9 cellular contexts compared by ENCODE assay signal in genomic region chr10:114239117-114239993, GRCh38. TPM values are rescaled to one million over a fixed set of nuclear protein-coding genes. Genes with fewer than 3 reads are reported as not detected.
DNase-seq lines count a peak whose midpoint lies in the region; TF ChIP-seq lines count a peak whose summit lies in the region.
"Had no signal": no experiment of that assay in that cellular context is flagged by ENCODE, and none has a peak within 500 bp of the region (broad histone marks: within the 10 kb centered on the region; RNA-seq: fewer than 3 reads in every experiment).

VWA2 (plus strand) TSS chr10:114239254; CDS start chr10:114248714, 9,460 bp downstream.

- H3K27me3 ChIP-seq in NT2/D1 (ENCODE audit: insufficient read depth, insufficient read length) (peaks cover 41% of the 10 kb centered on the region), neural cell (ENCODE audit: insufficient read depth, low read depth, low read length) (peaks cover 51% of the 10 kb centered on the region)
- H3K27me3 ChIP-seq in effector memory CD4-positive, alpha-beta T cell (replicated peaks; ENCODE audit: control insufficient read depth, insufficient read depth, low read length, poor library complexity, severe bottlenecking) = peaks cover 4% of the 10 kb centered on the region

- peak; percentile 16 for TF ChIP-seq RAD21 in neural cell (conservative IDR thresholded peaks at IDR 0.05)

- H3K36me3 ChIP-seq in NT2/D1 (ENCODE audit: insufficient read depth, insufficient read length, low read length) = no peaks in the 10 kb centered on the region
- no peaks in the 10 kb centered on the region for H3K36me3 ChIP-seq in effector memory CD4-positive, alpha-beta T cell (ENCODE audit: control insufficient read depth, insufficient read depth, low read length)
- H3K36me3 ChIP-seq in neural cell (ENCODE audit: insufficient read depth, low read length) = no peaks in the 10 kb centered on the region

- H3K4me2 ChIP-seq in neural cell (ENCODE audit: low read length) = peak within 1 kb of the TSS; percentile 46

- H3K9ac ChIP-seq in NT2/D1 (ENCODE audit: insufficient read length, low read depth) = peak within 1 kb of the TSS; percentile 50
- no peak within 1 kb of the TSS for H3K9ac ChIP-seq in neural cell (ENCODE audit: low read length)

- no peaks in the 10 kb centered on the region for H3F3A ChIP-seq in neural cell (ENCODE audit: insufficient read depth, low read length, poor library complexity, severe bottlenecking)

- H4K20me1 ChIP-seq in neural cell (ENCODE audit: insufficient read depth) = no peaks in the 10 kb centered on the region

- H3K4me1 ChIP-seq in NT2/D1 (ENCODE audit: insufficient read depth, insufficient read length) = peaks cover 2% of the 10 kb centered on the region
- peaks cover 6% of the 10 kb centered on the region for H3K4me1 ChIP-seq in effector memory CD4-positive, alpha-beta T cell (ENCODE audit: control insufficient read depth, insufficient read depth, low read length, poor library complexity, severe bottlenecking)

- TF ChIP-seq EP300 in neural cell (conservative IDR thresholded peaks at IDR 0.05; ENCODE audit: poor library complexity, severe bottlenecking) = no peak

- peak; percentile 18 to 78 (median 78) for DNase-seq in NCI-H1417 (lab: John Stamatoyannopoulos, UW)
- no peak for DNase-seq in NCI-H1417 treated with DMSO at 0.1 percent for 48 hours (lab: John Stamatoyannopoulos, UW)
- DNase-seq in NT2/D1 (ENCODE audit: low read depth, low spot score) = peak; percentile 25
- no peak for DNase-seq in effector memory CD4-positive, alpha-beta T cell
- DNase-seq in medulla oblongata (ENCODE audit: extremely low spot score) = no peak
- no peak for DNase-seq in mucosa of gallbladder (ENCODE audit: low spot score)
- no peak for DNase-seq in dedifferentiated amniotic fluid mesenchymal stem cell (ENCODE audit: extremely low spot score)

- H3K4me3 ChIP-seq in NT2/D1 (ENCODE audit: insufficient read length, low read depth) (peak within 1 kb of the TSS; percentile 51), neural cell (ENCODE audit: low read length) (peak within 1 kb of the TSS; percentile 68)
- peak within 1 kb of the TSS; percentile 13 for H3K4me3 ChIP-seq in effector memory CD4-positive, alpha-beta T cell (ENCODE audit: insufficient read depth, low read depth, low read length, poor library complexity, severe bottlenecking)

- H3K9me2 ChIP-seq in neural cell (ENCODE audit: insufficient read depth, low read length) = no peaks in the 10 kb centered on the region

- no peaks in the 10 kb centered on the region for H3K79me2 ChIP-seq in neural cell (replicated peaks; ENCODE audit: insufficient read depth, low read length)

- H3K9me3 ChIP-seq in NT2/D1 (ENCODE audit: insufficient read depth, low read length) (no peaks in the 10 kb centered on the region), neural cell (ENCODE audit: low read length) (no peaks in the 10 kb centered on the region)
- no peaks in the 10 kb centered on the region for H3K9me3 ChIP-seq in effector memory CD4-positive, alpha-beta T cell (ENCODE audit: control insufficient read depth, low read length)

- H2AFZ ChIP-seq in neural cell (ENCODE audit: low read depth, low read length) = no peak within 1 kb of the TSS

- peak; percentile 30 for TF ChIP-seq CTCF in neural cell (IDR thresholded peaks at IDR 0.05; ENCODE audit: poor library complexity, severe bottlenecking)

- no peak within 1 kb of the TSS for H3K27ac ChIP-seq in effector memory CD4-positive, alpha-beta T cell (ENCODE audit: insufficient read depth, low read length, poor library complexity, severe bottlenecking)
- no peak within 1 kb of the TSS for H3K27ac ChIP-seq in neural cell (ENCODE audit: low read length)

TF ChIP-seq in neural cell, 6 proteins besides CTCF, POLR2A, EP300 and RAD21:
- TF ChIP-seq EZH2 (IDR thresholded peaks at IDR 0.05; ENCODE audit: borderline replicate concordance, insufficient read depth, low read length, poor library complexity, severe bottlenecking) (peak; percentile 4), REST (IDR thresholded peaks at IDR 0.05; ENCODE audit: borderline replicate concordance) (no peak)

RNA-seq across cellular contexts. Expression of gene VWA2, which starts in this region (rescaled TPM):
- polyA plus RNA-seq in neural cell = not detected in 2 replicates
- polyA minus RNA-seq in neural cell = not detected in 2 replicates
- total RNA-seq in mucosa of gallbladder = 0.75 TPM
- total RNA-seq: T-helper 1 cell treated with Interleukin-12 subunit alpha and Interleukin-12 subunit beta and Interleukin-4 antibody, amounts not matched to agents 30 ng/mL and 1 ng/mL, for 36 hours had no signal

Comparison
In these comparisons a context has a peak if more than half of its experiments do, and no peak if none do; other contexts are left out.
1. DNase-seq: peak in NCI-H1417 (3 of 3) and NT2/D1 (single experiment); none in NCI-H1417 treated with DMSO at 0.1 percent for 48 hours (single experiment), effector memory CD4-positive, alpha-beta T cell (0 of 3), medulla oblongata (single experiment), mucosa of gallbladder (single experiment) and dedifferentiated amniotic fluid mesenchymal stem cell (single experiment).
2. H3K4me3 ChIP-seq: peak in every context shown above with its lines; median percentile 68 in neural cell; 51 in NT2/D1; 13 in effector memory CD4-positive, alpha-beta T cell.